Comparison of ENCODE assay signal across 8 cellular contexts in the genomic region with DNA sequence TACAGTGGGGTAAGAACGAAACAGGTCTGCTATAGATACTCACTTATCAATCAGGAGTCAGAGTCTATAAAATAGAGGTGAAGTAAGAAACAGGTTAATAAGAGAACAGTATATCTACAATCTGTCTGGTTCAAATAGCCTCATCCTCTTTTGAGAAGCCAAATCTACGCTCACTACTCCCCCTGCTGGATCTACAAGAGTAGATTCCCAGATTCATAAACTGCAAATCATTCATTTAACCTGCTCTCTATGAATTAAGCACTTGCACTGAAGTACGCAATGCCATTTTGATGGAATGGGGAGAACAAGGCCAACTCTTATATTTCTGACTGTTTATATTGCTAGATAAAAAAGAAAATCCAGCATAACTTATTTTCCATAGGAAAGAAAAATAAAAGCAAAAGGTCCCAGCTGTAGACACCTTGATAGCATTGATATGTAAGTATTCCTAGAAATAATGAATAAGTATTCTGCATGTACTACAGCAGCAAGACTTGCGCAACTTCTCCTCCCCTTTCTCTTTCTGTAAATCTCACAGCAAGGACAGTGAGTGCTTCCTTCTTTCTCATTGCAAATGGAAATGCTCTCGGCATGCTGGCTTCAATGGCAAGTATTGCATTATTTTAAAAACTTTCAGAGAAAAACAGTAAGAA.
DNase-seq lines count a peak whose midpoint lies in the region; TF ChIP-seq lines count a peak whose summit lies in the region.

No MANE protein-coding gene starts in this region.

- no peaks in the 10 kb centered on the region for H3K79me1 ChIP-seq in trophoblast cell (ENCODE audit: low read length)

- H3K4me2 ChIP-seq in Loucy (ENCODE audit: low read depth, low read length, poor library complexity, severe bottlenecking) (no peak overlapping the region), trophoblast cell (ENCODE audit: low read length) (no peak overlapping the region)

- H3K27me3 ChIP-seq in Loucy (ENCODE audit: insufficient read depth, low read length, poor library complexity, severe bottlenecking) (no peaks in the 10 kb centered on the region), SJCRH30 (no peaks in the 10 kb centered on the region), trophoblast cell (ENCODE audit: insufficient read depth, low read length) (no peaks in the 10 kb centered on the region)

- no peaks in the 10 kb centered on the region for H3K9me2 ChIP-seq in Loucy (replicated peaks; ENCODE audit: low read depth, low read length)

- no peaks in the 10 kb centered on the region for H4K20me1 ChIP-seq in Loucy (ENCODE audit: insufficient read depth, low read length, poor library complexity, severe bottlenecking)

- H3F3A ChIP-seq in Loucy (ENCODE audit: low read depth): no peaks in the 10 kb centered on the region

- no peak overlapping the region for H4K91ac ChIP-seq in trophoblast cell (ENCODE audit: low read depth, low read length)

- H2AK5ac ChIP-seq in trophoblast cell (ENCODE audit: low read length): no peak overlapping the region

- H3K9me3 ChIP-seq in HEK293 (ENCODE audit: control insufficient read depth, insufficient read depth, low read depth, low read length) (no peaks in the 10 kb centered on the region), Loucy (ENCODE audit: insufficient read depth, low read depth, low read length) (no peaks in the 10 kb centered on the region), SJCRH30 (replicated peaks) (no peaks in the 10 kb centered on the region), trophoblast cell (ENCODE audit: insufficient read depth, low read depth, low read length) (no peaks in the 10 kb centered on the region)

- no peak overlapping the region for H3K18ac ChIP-seq in trophoblast cell (ENCODE audit: low read length)

- H3K4me3 ChIP-seq in AG04449 (ENCODE audit: low read depth, low read length) (no peak overlapping the region), GM12865 (ENCODE audit: low read depth, low read length) (no peak overlapping the region), HEK293 (ENCODE audit: low read depth, low read length) (no peak overlapping the region), Loucy (ENCODE audit: low read length, poor library complexity, severe bottlenecking) (no peak overlapping the region), SJCRH30 (no peak overlapping the region), fibroblast of mammary gland (ENCODE audit: control insufficient read depth, low read depth, low read length) (no peak overlapping the region), trophoblast cell (ENCODE audit: low read depth, low read length) (no peak overlapping the region)

- no peak overlapping the region for H4K12ac ChIP-seq in trophoblast cell (ENCODE audit: low read depth, low read length)

- H2AFZ ChIP-seq in Loucy (ENCODE audit: low read length): no peak overlapping the region
- H2AFZ ChIP-seq in trophoblast cell (ENCODE audit: insufficient read depth, low read length, poor library complexity): no peak overlapping the region

- no peak overlapping the region for H2BK12ac ChIP-seq in trophoblast cell (ENCODE audit: low read length)

- H3K36me3 ChIP-seq in HEK293 (ENCODE audit: control insufficient read depth in 2 of 2, insufficient read depth in 1 of 2, low read length in 2 of 2) (no peaks in the 10 kb centered on the region), Loucy (ENCODE audit: insufficient read depth, low read length) (no peaks in the 10 kb centered on the region), SJCRH30 (no peaks in the 10 kb centered on the region), trophoblast cell (ENCODE audit: control insufficient read depth in 1 of 2, insufficient read depth in 2 of 2, low read length in 2 of 2) (no peaks in the 10 kb centered on the region)

- no peak for DNase-seq in AG04449 (ENCODE audit: low read depth, low spot score)
- peak; percentile 66 for DNase-seq in GM12865 (ENCODE audit: low read depth)
- peak; percentile 37 to 78 for DNase-seq in SJCRH30
- DNase-seq in fibroblast of mammary gland (ENCODE audit: low read depth): peak; percentile 63
- peak; percentile 17 to 75 for DNase-seq in trophoblast cell
- DNase-seq in ecto neural progenitor cell (ENCODE audit: low spot score): no peak

- H3K27ac ChIP-seq in HEK293 (ENCODE audit: extremely low read depth, low read depth, low read length) (no peak overlapping the region), SJCRH30 (no peak overlapping the region), trophoblast cell (ENCODE audit: low read depth, low read length) (no peak overlapping the region)

- no peak overlapping the region for H2BK5ac ChIP-seq in trophoblast cell (ENCODE audit: low read depth, low read length, poor library complexity)

- POLR2A ChIA-PET in AG04449 (lab: Yijun Ruan, JAX) (no interaction called here), HEK293 (lab: Yijun Ruan, JAX) (no interaction called here)

- H3K14ac ChIP-seq in trophoblast cell (ENCODE audit: low read length): no peak overlapping the region

- no CpG with 5 or more reads among the region's 5 CpGs for WGBS in trophoblast cell (ENCODE audit: extremely low coverage, insufficient coverage, insufficient read length)

- H3K79me2 ChIP-seq in Loucy (ENCODE audit: insufficient read depth, low read length): no peaks in the 10 kb centered on the region
- H3K79me2 ChIP-seq in trophoblast cell (ENCODE audit: control insufficient read depth, insufficient read depth, low read length, poor library complexity): no peaks in the 10 kb centered on the region

- H3K4ac ChIP-seq in trophoblast cell (ENCODE audit: low read depth, low read length): no peak overlapping the region

- CTCF ChIA-PET in AG04449 (lab: Yijun Ruan, JAX) (interaction anchor here (0.8 to 2.0 kb wide), 10 partner anchors 8 to 751 kb away, joined by 3 to 7 read pairs (median 4); no protein-coding TSS in a partner anchor), HEK293 (lab: Yijun Ruan, JAX) (interaction anchor here (0.5 to 5.3 kb wide), 52 partner anchors 9 to 857 kb away, joined by 3 to 106 read pairs (median 4); a partner anchor contains a TSS)

- H3K4me1 ChIP-seq in HEK293 (ENCODE audit: control insufficient read depth, insufficient read depth, low read length) (no peaks in the 10 kb centered on the region), Loucy (ENCODE audit: insufficient read depth, low read length, poor library complexity, severe bottlenecking) (no peaks in the 10 kb centered on the region), SJCRH30 (no peaks in the 10 kb centered on the region; the same call in 1 of the 2 replicates), trophoblast cell (ENCODE audit: control insufficient read depth in 1 of 2, insufficient read depth in 2 of 2, low read length in 2 of 2) (no peaks in the 10 kb centered on the region)

- H2BK120ac ChIP-seq in trophoblast cell (ENCODE audit: insufficient read depth, low read length, poor library complexity): no peak overlapping the region

- H3K9ac ChIP-seq in Loucy (ENCODE audit: low read depth, low read length, poor library complexity, severe bottlenecking) (no peak overlapping the region), trophoblast cell (ENCODE audit: low read length) (no peak overlapping the region)

- H3K23ac ChIP-seq in trophoblast cell (ENCODE audit: low read length): no peak overlapping the region

- TF ChIP-seq CTCF in AG04449 (IDR thresholded peaks at IDR 0.05; ENCODE audit: insufficient read depth, low read length, missing control alignments) (peak; percentile 50), GM12865 (IDR thresholded peaks at IDR 0.05; ENCODE audit: insufficient read depth, low read depth, low read length, missing control alignments) (peak; percentile 75), HEK293 (tag by site-specific recombination; IDR thresholded peaks at IDR 0.05) (peak; percentile 54; the same call in 1 of the 2 replicates), Loucy (conservative IDR thresholded peaks at IDR 0.05; ENCODE audit: low read length) (peak; percentile 87), fibroblast of mammary gland (conservative IDR thresholded peaks at IDR 0.05; ENCODE audit: control insufficient read depth, insufficient read depth, low read depth, low read length) (peak; percentile 85)

- no peak overlapping the region for H4K8ac ChIP-seq in trophoblast cell (ENCODE audit: low read depth, low read length)

TF ChIP-seq in HEK293, 187 proteins besides CTCF, POLR2A, EP300 and RAD21 (continues in another document):
- TF ChIP-seq ZNF600 (tag by site-specific recombination; IDR thresholded peaks at IDR 0.05) (no peak), ZNF660 (tag by site-specific recombination; IDR thresholded peaks at IDR 0.05) (peak; percentile 74), ZNF561 (tag by site-specific recombination; IDR thresholded peaks at IDR 0.05; ENCODE audit: borderline replicate concordance) (no peak)
- TF ChIP-seq, protein P1, sequence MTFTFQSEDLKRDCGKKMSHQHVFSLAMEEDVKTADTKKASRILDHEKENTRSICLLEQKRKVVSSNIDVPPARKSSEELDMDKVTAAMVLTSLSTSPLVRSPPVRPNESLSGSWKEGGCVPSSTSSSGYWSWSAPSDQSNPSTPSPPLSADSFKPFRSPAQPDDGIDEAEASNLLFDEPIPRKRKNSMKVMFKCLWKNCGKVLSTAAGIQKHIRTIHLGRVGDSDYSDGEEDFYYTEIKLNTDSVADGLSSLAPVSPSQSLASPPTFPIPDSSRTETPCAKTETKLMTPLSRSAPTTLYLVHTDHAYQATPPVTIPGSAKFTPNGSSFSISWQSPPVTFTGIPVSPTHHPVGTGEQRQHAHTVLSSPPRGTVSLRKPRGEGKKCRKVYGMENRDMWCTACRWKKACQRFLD (tag by site-specific recombination; IDR thresholded peaks at IDR 0.05): no peak

Comparison
In these comparisons a context has a peak if more than half of its experiments do, and no peak if none do; other contexts are left out.
1. DNase-seq: peak in GM12865 (single experiment), SJCRH30 (2 of 2), fibroblast of mammary gland (single experiment) and trophoblast cell (2 of 2); none in AG04449 (single experiment) and ecto neural progenitor cell (single experiment).
2. Peak in every context shown above with its lines, with median percentiles within 50 percentile points of each other: CTCF ChIP-seq.